In genomic region chr17:61167050-61167449, GRCh38 we compare ENCODE assay signal across 27 cellular contexts.
"Had no signal": no experiment of that assay in that cellular context is flagged by ENCODE, and none has a peak within 500 bp of the region (broad histone marks: within the 10 kb centered on the region; RNA-seq: fewer than 3 reads in every experiment).

No MANE protein-coding gene starts in this region.

- H3K9me3 ChIP-seq: lower lobe of right lung, pancreas, prostate gland, uterus had no signal

- H3K9me3 Mint-ChIP-seq: natural killer cell treated with Interleukin-12 subunit alpha and Interleukin-12 subunit beta and Interleukin-15 and Interleukin-18, amount 100 ng/mL, for 72 hours; neural crest cell; stimulated activated memory B cell treated with anti-CD40 and anti-IgM and Interleukin-4, amounts not matched to agents 10 μg/mL and 1 μg/mL and 100 μg/mL, for 72 hours; stimulated activated naive CD8-positive, alpha-beta T cell treated with anti-CD3 and anti-CD28 coated beads, Interleukin-15, amount 100 ng/mL, for 72 hours had no signal

- H3K4me1 ChIP-seq: lower lobe of right lung, pancreas, prostate gland, tibial nerve, uterus had no signal

- ATAC-seq: left cardiac atrium; left lobe of liver; lower lobe of right lung; natural killer cell treated with Interleukin-12 subunit alpha and Interleukin-12 subunit beta and Interleukin-15 and Interleukin-18, amount 100 ng/mL, for 72 hours; pancreas; right cardiac atrium; sciatic nerve; stimulated activated memory B cell treated with anti-CD40 and anti-IgM and Interleukin-4, amounts not matched to agents 10 μg/mL and 1 μg/mL and 100 μg/mL, for 72 hours; stimulated activated naive CD8-positive, alpha-beta T cell treated with anti-CD3 and anti-CD28 coated beads, Interleukin-15, amount 100 ng/mL, for 72 hours had no signal

- H3K27me3 Mint-ChIP-seq: naive B cell; natural killer cell treated with Interleukin-12 subunit alpha and Interleukin-12 subunit beta and Interleukin-15 and Interleukin-18, amount 100 ng/mL, for 72 hours; stimulated activated memory B cell treated with anti-CD40 and anti-IgM and Interleukin-4, amounts not matched to agents 10 μg/mL and 1 μg/mL and 100 μg/mL, for 72 hours; stimulated activated naive CD8-positive, alpha-beta T cell treated with anti-CD3 and anti-CD28 coated beads, Interleukin-15, amount 100 ng/mL, for 72 hours; type B pancreatic cell had no signal

- H3K4me3 Mint-ChIP-seq: naive B cell; natural killer cell treated with Interleukin-12 subunit alpha and Interleukin-12 subunit beta and Interleukin-15 and Interleukin-18, amount 100 ng/mL, for 72 hours; neural crest cell; stimulated activated memory B cell treated with anti-CD40 and anti-IgM and Interleukin-4, amounts not matched to agents 10 μg/mL and 1 μg/mL and 100 μg/mL, for 72 hours; stimulated activated naive CD8-positive, alpha-beta T cell treated with anti-CD3 and anti-CD28 coated beads, Interleukin-15, amount 100 ng/mL, for 72 hours; type B pancreatic cell had no signal

- H3K4me3 ChIP-seq: lower lobe of right lung, pancreas, prostate gland, skin epidermis, tibial nerve, uterus had no signal

- H3K27me3 ChIP-seq: pancreas, tibial nerve, uterus had no signal

- H3K4me1 Mint-ChIP-seq: naive B cell; stimulated activated memory B cell treated with anti-CD40 and anti-IgM and Interleukin-4, amounts not matched to agents 10 μg/mL and 1 μg/mL and 100 μg/mL, for 72 hours; stimulated activated naive CD8-positive, alpha-beta T cell treated with anti-CD3 and anti-CD28 coated beads, Interleukin-15, amount 100 ng/mL, for 72 hours had no signal

- H3K27ac Mint-ChIP-seq: naive B cell; natural killer cell treated with Interleukin-12 subunit alpha and Interleukin-12 subunit beta and Interleukin-15 and Interleukin-18, amount 100 ng/mL, for 72 hours; stimulated activated memory B cell treated with anti-CD40 and anti-IgM and Interleukin-4, amounts not matched to agents 10 μg/mL and 1 μg/mL and 100 μg/mL, for 72 hours; stimulated activated naive CD8-positive, alpha-beta T cell treated with anti-CD3 and anti-CD28 coated beads, Interleukin-15, amount 100 ng/mL, for 72 hours; type B pancreatic cell had no signal

- H3K27ac ChIP-seq: lower lobe of right lung, pancreas, prostate gland, skin epidermis, tibial nerve, uterus had no signal

- H3K36me3 ChIP-seq: lower lobe of right lung, pancreas, prostate gland, uterus had no signal

- DNase-seq: hippocampal formation; kidney glomerular epithelial cell; left cardiac atrium; lower lobe of right lung; mammary epithelial cell; mesenchymal stem cell; naive B cell; nucleus accumbens; pancreas; posterior cingulate gyrus; retina; right cardiac atrium; stimulated activated CD4-positive, alpha-beta T cell treated with anti-CD3 and anti-CD28 coated beads, Interleukin-12 subunit alpha, Interleukin-12 subunit beta, amount 100 ng/mL, for 4 hours; stimulated activated CD4-positive, alpha-beta T cell treated with anti-CD3 and anti-CD28 coated beads, Interleukin-4, amount 100 ng/mL, for 24 hours; stimulated activated naive CD4-positive, alpha-beta T cell treated with Interleukin-2 at 50 U/mL for 16 hours; stimulated activated naive CD8-positive, alpha-beta T cell treated with anti-CD3 and anti-CD28 coated beads, Interleukin-15, amount 100 ng/mL, for 72 hours; substantia nigra; uterus had no signal
